4 cellular contexts compared by ENCODE assay signal in the genomic region with DNA sequence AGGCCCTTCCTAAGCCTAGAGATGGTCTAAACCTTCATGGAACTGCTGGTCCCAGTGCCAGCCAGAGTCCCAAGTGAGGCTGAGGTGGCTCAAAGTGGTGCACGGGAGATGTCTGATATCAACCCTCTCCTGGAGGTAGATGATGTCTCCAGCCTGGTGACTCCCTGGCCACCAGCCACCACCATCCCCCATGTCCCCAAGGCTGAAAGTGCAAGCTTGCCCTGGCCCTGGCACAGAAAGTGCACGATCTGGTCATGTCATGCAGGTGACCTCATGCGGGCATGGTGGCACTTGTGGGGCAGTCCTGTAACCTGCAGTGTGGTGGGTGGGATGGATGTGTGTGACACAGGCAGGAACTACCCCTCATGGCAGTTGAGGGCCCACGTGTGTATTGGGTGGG. TPM values are rescaled to one million over a fixed set of nuclear protein-coding genes. Genes with fewer than 3 reads are reported as not detected.
"Had no signal": no experiment of that assay in that cellular context is flagged by ENCODE, and none has a peak within 500 bp of the region (broad histone marks: within the 10 kb centered on the region; RNA-seq: fewer than 3 reads in every experiment).

No MANE protein-coding gene starts in this region.

RNA-seq across cellular contexts. Expression of gene SCGB2B2, which starts 11.7 kb away (rescaled TPM):
- total RNA-seq: H1, H9, HepG2, HT-29 had no signal

RNA-seq across cellular contexts. Expression of gene ZNF302, which starts 12.2 kb away (rescaled TPM):
- total RNA-seq: HepG2 had no signal
